Comparison of ENCODE assay signal across 26 cellular contexts in genomic region chr21:45453308-45453950, GRCh38. TPM values are rescaled to one million over a fixed set of nuclear protein-coding genes. Genes with fewer than 3 reads are reported as not detected.
DNase-seq lines count a peak whose midpoint lies in the region; ATAC-seq, FAIRE-seq and TF ChIP-seq lines count a peak whose summit lies in the region.
"Had no signal": no experiment of that assay in that cellular context is flagged by ENCODE, and none has a peak within 500 bp of the region (broad histone marks: within the 10 kb centered on the region; RNA-seq: fewer than 3 reads in every experiment).

No MANE protein-coding gene starts in this region.

- in situ Hi-C loops in HepG2 (cut with HindIII; ENCODE audit: extremely low pct_ligation_motif_present, low pct_unique_long_range_greater_than_20kb), result no loop called here

- no peak overlapping the region for H3K4ac ChIP-seq in H9 (ENCODE audit: low read depth, low read length)

- H3K4me2 ChIP-seq in H9 (ENCODE audit: insufficient read depth, insufficient read length, low read length) (no peak overlapping the region), HepG2 (ENCODE audit: low read depth, low read length) (no peak overlapping the region)
- H3K4me2 ChIP-seq: SK-N-SH had no signal

- FAIRE-seq in HepG2 (lab: Jason Lieb, UNC) (no peak), RCC 7860 (lab: Jason Lieb, UNC) (no peak), GM12892 (lab: Jason Lieb, UNC) (no peak)

- POLR2A ChIA-PET in HepG2 (lab: Yijun Ruan, JAX), result interaction anchor here (2.1 to 2.4 kb wide), 2 partner anchors 16 to 18 kb away, joined by 7 to 12 read pairs; no protein-coding TSS in a partner anchor

- H3K9me3 Mint-ChIP-seq in H9, result no peaks in the 10 kb centered on the region; a peak in 2 of 5 replicates
- H3K9me3 Mint-ChIP-seq: activated T-helper 17 cell treated with anti-CD3 and anti-CD28 coated beads, Interleukin-2, amount 50 U/mL, for 72 hours; immature natural killer cell had no signal

- peaks cover 2% of the 10 kb centered on the region for H3K79me1 ChIP-seq in H9 (ENCODE audit: insufficient read depth, low read depth, low read length, poor library complexity, severe bottlenecking)

- no peak overlapping the region for H3K18ac ChIP-seq in H9 (ENCODE audit: insufficient read length, low read depth, low read length)

- no peak overlapping the region for H3K9ac ChIP-seq in H9 (ENCODE audit: extremely low read depth, insufficient read length, low read length)
- H3K9ac ChIP-seq in HepG2 (ENCODE audit: insufficient read depth, low read depth, low read length), result no peak overlapping the region
- H3K9ac ChIP-seq: SK-N-SH had no signal

- H2BK15ac ChIP-seq in H9 (ENCODE audit: low read depth, low read length), result no peak overlapping the region

- no peak overlapping the region for H4K5ac ChIP-seq in H9 (ENCODE audit: insufficient read length, low read depth, low read length)

- no peak for ATAC-seq in T-helper 17 cell
- ATAC-seq in HepG2, result no peak
- ATAC-seq in GM19035 (IDR thresholded peaks at IDR 0.05; ENCODE audit: unreplicated experiment), result no peak
- ATAC-seq: activated naive CD4-positive, alpha-beta T cell treated with anti-CD3 and anti-CD28 coated beads, Interleukin-2, amount 50 U/mL, for 72 hours; activated T-helper 17 cell treated with anti-CD3 and anti-CD28 coated beads, Interleukin-2, amount 50 U/mL, for 72 hours; foreskin keratinocyte had no signal

- H3K36me3 Mint-ChIP-seq in H9 (ENCODE audit: insufficient read depth in 1 of 3, low read depth in 3 of 3) (peaks cover 5 to 18% (median 13%) of the 10 kb centered on the region in 3 experiments), T-helper 17 cell (ENCODE audit: low read depth) (no peaks in the 10 kb centered on the region)
- H3K36me3 Mint-ChIP-seq: activated naive CD4-positive, alpha-beta T cell treated with anti-CD3 and anti-CD28 coated beads, Interleukin-2, amount 50 U/mL, for 72 hours; immature natural killer cell had no signal

- intact Hi-C loops in HepG2 (cut with micrococcal nuclease; ENCODE audit: unreplicated experiment) (no loop called here), prostate gland (cut with DNase I) (no loop called here)

- H3K23me2 ChIP-seq in H9 (ENCODE audit: insufficient read length, low read depth, low read length, poor library complexity, severe bottlenecking), result no peaks in the 10 kb centered on the region

- H3K4me1 Mint-ChIP-seq in H9 (peaks cover 6% of the 10 kb centered on the region in 2 experiments; a peak in 3 of 4 replicates), T-helper 17 cell (no peaks in the 10 kb centered on the region)
- H3K4me1 Mint-ChIP-seq: activated CD4-positive, alpha-beta T cell treated with anti-CD3 and anti-CD28 coated beads, Interleukin-2, amount 10 ng/mL, durations not matched to agents 7 days and 5 days had no signal

- TF ChIP-seq POLR2A in HepG2 (IDR thresholded peaks at IDR 0.05; ENCODE audit: insufficient read depth in 1 of 2, low read depth in 2 of 2, low read length in 2 of 2), result no peak
- no peak for TF ChIP-seq POLR2A in prostate gland (IDR thresholded peaks at IDR 0.05)
- no peak for TF ChIP-seq POLR2A in GM12892 (IDR thresholded peaks at IDR 0.05; ENCODE audit: low read depth, low read length)

- no peaks in the 10 kb centered on the region for H3K4me1 ChIP-seq in H9 (ENCODE audit: insufficient read depth, low read length)
- H3K4me1 ChIP-seq in HepG2 (ENCODE audit: insufficient read depth, low read length), result peaks cover 69% of the 10 kb centered on the region
- H3K4me1 ChIP-seq in prostate gland (replicated peaks), result peaks cover 9% of the 10 kb centered on the region

- H3K4me3 ChIP-seq in HepG2 (replicated peaks in 1 of 3; ENCODE audit: insufficient read depth in 1 of 3, low read depth in 2 of 3, low read length in 3 of 3) (no peak overlapping the region), prostate gland (no peak overlapping the region)
- H3K4me3 ChIP-seq: lung, vagina had no signal

- no peaks in the 10 kb centered on the region for H3K9me3 ChIP-seq in H9 (ENCODE audit: control insufficient read depth, low read depth, low read length)
- H3K9me3 ChIP-seq in T-helper 17 cell (ENCODE audit: control insufficient read depth, low read length, poor library complexity, severe bottlenecking), result no peaks in the 10 kb centered on the region
- H3K9me3 ChIP-seq in HepG2 (ENCODE audit: low read length), result no peaks in the 10 kb centered on the region
- no peaks in the 10 kb centered on the region for H3K9me3 ChIP-seq in prostate gland
- H3K9me3 ChIP-seq: SK-N-SH, vagina had no signal

- DNase-seq in H9, result no peak
- DNase-seq in T-helper 17 cell, result no peak
- DNase-seq in HepG2 (ENCODE audit: low spot score), result no peak
- no peak for DNase-seq in prostate gland (ENCODE audit: low spot score)
- DNase-seq in RCC 7860 (ENCODE audit: low spot score), result no peak
- DNase-seq in GM12892 (ENCODE audit: insufficient read length), result no peak
- DNase-seq: activated CD4-positive, alpha-beta T cell treated with anti-CD3 and anti-CD28 coated beads, Interleukin-2, amount 10 ng/mL, durations not matched to agents 7 days and 5 days; C1 segment of cervical spinal cord; effector CD8-positive, alpha-beta T cell; H7; hippocampal formation; immature natural killer cell; NCI-H1092; NCI-H187 treated with DMSO at 0.1 percent for 48 hours; NCI-H69; occipital lobe; retina; SK-N-SH; stimulated activated CD4-positive, alpha-beta T cell treated with anti-CD3 and anti-CD28 coated beads, Interleukin-4, amount 100 ng/mL, for 1 hour; stimulated activated naive CD4-positive, alpha-beta T cell had no signal

- H3K56ac ChIP-seq in H9 (ENCODE audit: insufficient read length, low read depth, low read length), result no peak overlapping the region

- H4K91ac ChIP-seq in H9 (ENCODE audit: insufficient read length, low read depth, low read length), result no peak overlapping the region

- H4K8ac ChIP-seq in H9 (replicated peaks; ENCODE audit: insufficient read length, low read depth, low read length), result no peak overlapping the region

- H3K14ac ChIP-seq in H9 (ENCODE audit: insufficient read depth, low read length), result no peak overlapping the region

- H2AFZ ChIP-seq in H9 (ENCODE audit: low read length) (no peak overlapping the region), HepG2 (ENCODE audit: low read length) (no peak overlapping the region)

- peaks cover 0 to 2% of the 10 kb centered on the region in 2 experiments; a peak in 2 of 5 replicates for H3K36me3 ChIP-seq in HepG2 (replicated peaks in 1 of 2; ENCODE audit: control insufficient read depth in 1 of 2, insufficient read depth in 2 of 2, low read length in 2 of 2)
- no peaks in the 10 kb centered on the region for H3K36me3 ChIP-seq in prostate gland
- H3K36me3 ChIP-seq: vagina had no signal

- TF ChIP-seq RAD21 in HepG2 (CRISPR knock-in tag; IDR thresholded peaks at IDR 0.05), result no peak

- H3K27ac ChIP-seq in H9 (ENCODE audit: insufficient read length, low read depth, low read length), result no peak overlapping the region
- peak overlapping the region; percentile 38 for H3K27ac ChIP-seq in HepG2 (ENCODE audit: extremely low read length, insufficient read depth, low read length)
- H3K27ac ChIP-seq in prostate gland, result peak overlapping the region; percentile 14 to 46
- H3K27ac ChIP-seq: foreskin keratinocyte, vagina had no signal

- H3K27me3 Mint-ChIP-seq in H9 (ENCODE audit: low read depth) (no peaks in the 10 kb centered on the region), T-helper 17 cell (peaks cover 10% of the 10 kb centered on the region)
- H3K27me3 Mint-ChIP-seq: activated CD4-positive, alpha-beta T cell treated with anti-CD3 and anti-CD28 coated beads, Interleukin-2, amount 10 ng/mL, durations not matched to agents 7 days and 5 days had no signal

- H2BK5ac ChIP-seq in H9 (ENCODE audit: insufficient read length, low read length), result no peak overlapping the region

- H3K27me3 ChIP-seq in H9 (ENCODE audit: insufficient read depth, low read length) (no peaks in the 10 kb centered on the region), HepG2 (ENCODE audit: control insufficient read depth in 1 of 2, insufficient read depth in 2 of 2, low read length in 2 of 2) (no peaks in the 10 kb centered on the region), prostate gland (replicated peaks; ENCODE audit: insufficient read depth) (no peaks in the 10 kb centered on the region)
- H3K27me3 ChIP-seq: vagina had no signal

- H2AK5ac ChIP-seq in H9 (ENCODE audit: insufficient read length, low read length), result no peak overlapping the region

- TF ChIP-seq EP300 in HepG2 (IDR thresholded peaks at IDR 0.05; ENCODE audit: low read depth in 2 of 2, low read length in 2 of 2), result no peak
- TF ChIP-seq EP300 in HepG2 (CRISPR knock-in tag; IDR thresholded peaks at IDR 0.05; ENCODE audit: borderline replicate concordance), result no peak

- no peak overlapping the region for H2BK120ac ChIP-seq in H9 (ENCODE audit: low read depth, low read length, poor library complexity, severe bottlenecking)

- H4K20me1 ChIP-seq in H9 (ENCODE audit: control insufficient read depth, insufficient read depth, insufficient read length) (no peaks in the 10 kb centered on the region), HepG2 (ENCODE audit: insufficient read depth, low read length) (no peaks in the 10 kb centered on the region)

- H2BK20ac ChIP-seq in H9 (ENCODE audit: low read depth, low read length, poor library complexity, severe bottlenecking), result no peak overlapping the region

- H3K27ac Mint-ChIP-seq in H9, result peak overlapping the region; percentile 17 to 99 (median 40)
- peak overlapping the region; percentile 1 for H3K27ac Mint-ChIP-seq in T-helper 17 cell
- H3K27ac Mint-ChIP-seq: activated CD4-positive, alpha-beta T cell treated with anti-CD3 and anti-CD28 coated beads, Interleukin-2, amount 10 ng/mL, durations not matched to agents 7 days and 5 days; activated naive CD4-positive, alpha-beta T cell treated with anti-CD3 and anti-CD28 coated beads, Interleukin-2, amount 50 U/mL, for 72 hours; activated T-helper 17 cell treated with anti-CD3 and anti-CD28 coated beads, Interleukin-2, amount 50 U/mL, for 72 hours had no signal

- no peak overlapping the region for H3K23ac ChIP-seq in H9 (ENCODE audit: insufficient read length, low read depth, low read length)

- BruUV-seq in HepG2 (replicated peaks; lab: Mats Ljungman, UMichigan), result no TSS peak

- CTCF ChIA-PET in HepG2 (lab: Yijun Ruan, JAX; ENCODE audit: low intra/inter-chr PET ratio, low total read pairs), result no interaction called here

- H2BK12ac ChIP-seq in H9 (ENCODE audit: insufficient read length, low read depth, low read length), result no peak overlapping the region

- no peak overlapping the region; a peak in 1 of 5 replicates for H3K4me3 Mint-ChIP-seq in H9
- no peak overlapping the region for H3K4me3 Mint-ChIP-seq in T-helper 17 cell
- H3K4me3 Mint-ChIP-seq: activated CD4-positive, alpha-beta T cell treated with anti-CD3 and anti-CD28 coated beads, Interleukin-2, amount 10 ng/mL, durations not matched to agents 7 days and 5 days; activated T-helper 17 cell treated with anti-CD3 and anti-CD28 coated beads, Interleukin-2, amount 50 U/mL, for 72 hours; immature natural killer cell had no signal

- H3K79me2 ChIP-seq in H9 (ENCODE audit: insufficient read depth, low read length) (peaks cover 10% of the 10 kb centered on the region; the same call in 1 of the 2 replicates), HepG2 (ENCODE audit: insufficient read depth, low read length) (peaks cover 66% of the 10 kb centered on the region)

- H3T11ph ChIP-seq in H9 (ENCODE audit: low read length), result no peak overlapping the region

- WGBS in H9 (ENCODE audit: extremely low coverage, insufficient read length, low lambda C conversion rate), result no CpG with 5 or more reads among the region's 13 CpGs
- WGBS in HepG2 (ENCODE audit: low lambda C conversion rate), result 96% methylated on average over 9 of the region's 13 CpGs
- 74% methylated on average over 13 of the region's 13 CpGs for WGBS in prostate gland

- no peak for TF ChIP-seq CTCF in H9 (conservative IDR thresholded peaks at IDR 0.05)
- no peak for TF ChIP-seq CTCF in HepG2 (CRISPR knock-in tag; IDR thresholded peaks at IDR 0.05)
- no peak for TF ChIP-seq CTCF in prostate gland (IDR thresholded peaks at IDR 0.05)

RNA-seq across cellular contexts. Expression of gene COL18A1, which starts 48.5 kb away (rescaled TPM):
- 232 and 234 TPM in 2 replicates for total RNA-seq in H9 (2021)
- 10 to 100 TPM in 1 of 2 donors, 1 to 10 TPM in 1; 5.4 to 17.1 TPM for total RNA-seq in T-helper 17 cell
- 21.2 and 102 TPM in 2 replicates for total RNA-seq in HepG2 (2016; rRNA removed; fragmentation: Illumina TruSeq; extraction: Trizol)
- total RNA-seq in HepG2 (2016; cell fraction: cytosol; rRNA removed; fragmentation: Illumina TruSeq; extraction: Trizol; ENCODE audit: low read depth), result 5.5 and 5.6 TPM in 2 replicates
- 18.4 and 106 TPM in 2 replicates for total RNA-seq in HepG2 (2016; cell fraction: insoluble cytoplasmic fraction; rRNA removed; fragmentation: Illumina TruSeq; extraction: Trizol)
- 10.8 and 11.6 TPM in 2 replicates for total RNA-seq in HepG2 (2016; cell fraction: membrane; rRNA removed; fragmentation: Illumina TruSeq; extraction: Trizol)
- total RNA-seq in HepG2 (2016; cell fraction: nucleus; rRNA removed; fragmentation: Illumina TruSeq; extraction: Trizol), result 122 and 150 TPM in 2 replicates
- polyA plus RNA-seq in HepG2 (2011; rRNA removed), result 79.0 and 128 TPM in 2 replicates
- 51.6 and 89.8 TPM in 2 replicates for polyA plus RNA-seq in HepG2 (2011; cell fraction: cytosol; rRNA removed)
- polyA plus RNA-seq in HepG2 (2011; cell fraction: nucleus; rRNA removed), result 1,622 and 2,194 TPM in 2 replicates
- 59.0 and 129 TPM in 2 replicates for polyA plus RNA-seq in HepG2 (2012)
- 4.3 and 4.4 TPM in 2 replicates for polyA plus RNA-seq in HepG2 (2016; cell fraction: cytosol; fragmentation: Illumina TruSeq; extraction: Trizol; ENCODE audit: low read depth)
- polyA plus RNA-seq in HepG2 (2016; cell fraction: insoluble cytoplasmic fraction; fragmentation: Illumina TruSeq; extraction: Trizol; ENCODE audit: low read depth), result 20.7 and 26.9 TPM in 2 replicates
- 5.0 and 6.2 TPM in 2 replicates for polyA plus RNA-seq in HepG2 (2016; cell fraction: membrane; fragmentation: Illumina TruSeq; extraction: Trizol; ENCODE audit: low read depth)
- 308 and 331 TPM in 2 replicates for polyA plus RNA-seq in HepG2 (2016; cell fraction: nucleus; fragmentation: Illumina TruSeq; extraction: Trizol; ENCODE audit: insufficient read depth, low read depth)
- polyA minus RNA-seq in HepG2 (2011; rRNA and poly(A)+ RNA removed; ENCODE audit: low replicate concordance), result 0.09 and 44.3 TPM in 2 replicates
- 36.9 and 37.7 TPM in 2 replicates for polyA minus RNA-seq in HepG2 (2011; cell fraction: cytosol; rRNA and poly(A)+ RNA removed)
- 46.7 and 51.1 TPM in 2 replicates for polyA minus RNA-seq in HepG2 (2011; cell fraction: nucleus; rRNA and poly(A)+ RNA removed)
- total RNA-seq in prostate gland, result 100 to 1,000 TPM in 1 of 2 donors, 10 to 100 TPM in 1; 56.2 to 229 TPM
- polyA plus RNA-seq in GM12892 (2012; ENCODE audit: missing spikeins), result 0.68 TPM
